ENCODE assay signal across 8 cellular contexts in the genomic region with DNA sequence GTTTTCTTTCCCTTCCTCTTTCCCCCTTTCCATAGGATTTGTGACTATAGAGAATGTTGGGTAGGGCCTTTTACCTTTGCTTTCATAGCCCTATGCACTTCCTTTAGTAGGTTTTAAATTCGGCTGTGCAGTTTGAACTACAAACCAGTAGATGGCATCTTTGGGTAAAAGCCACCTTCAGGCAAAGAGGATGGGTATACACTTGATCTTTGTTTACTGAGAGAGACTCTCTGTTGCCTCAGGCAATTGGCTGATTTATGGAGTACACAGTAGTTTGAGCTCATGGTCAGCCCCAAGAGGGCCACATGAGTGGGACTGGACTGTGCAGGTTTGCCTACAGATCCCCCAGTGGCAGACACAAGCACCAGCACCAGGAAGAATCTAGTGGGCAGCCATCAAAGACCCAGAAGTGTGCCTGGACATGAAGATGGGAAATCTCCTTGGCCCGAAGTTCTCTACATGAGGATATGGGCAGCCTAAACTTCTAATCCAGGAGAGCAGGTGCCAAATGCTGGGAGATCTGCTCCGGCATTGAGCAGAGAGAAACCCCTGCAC.
DNase-seq lines count a peak whose midpoint lies in the region; ATAC-seq and TF ChIP-seq lines count a peak whose summit lies in the region.

No MANE protein-coding gene starts in this region.

- no peak for TF ChIP-seq EP300 in stomach (IDR thresholded peaks at IDR 0.05)

- H3K36me3 ChIP-seq in osteoblast (ENCODE audit: insufficient read depth, low read length) = no peaks in the 10 kb centered on the region
- no peaks in the 10 kb centered on the region for H3K36me3 ChIP-seq in CD8-positive, alpha-beta T cell (ENCODE audit: insufficient read depth, low read length)
- H3K36me3 ChIP-seq in stomach = no peaks in the 10 kb centered on the region
- no peaks in the 10 kb centered on the region for H3K36me3 ChIP-seq in CD4-positive, alpha-beta memory T cell (ENCODE audit: insufficient read depth, low read length)

- no peak overlapping the region for H3K4me2 ChIP-seq in osteoblast (ENCODE audit: insufficient read depth, low read length)

- H3K4me3 ChIP-seq in osteoblast (ENCODE audit: insufficient read depth, low read length) (no peak overlapping the region), stomach (no peak overlapping the region)
- H3K4me3 ChIP-seq in CD8-positive, alpha-beta T cell (ENCODE audit: low read depth, low read length) = no peak overlapping the region
- no peak overlapping the region for H3K4me3 ChIP-seq in CD4-positive, alpha-beta memory T cell (ENCODE audit: low read length in 2 of 2)

- no peak overlapping the region for H3K4me3 Mint-ChIP-seq in WTC11
- H3K4me3 Mint-ChIP-seq in CD8-positive, alpha-beta T cell = no peak overlapping the region
- no peak overlapping the region for H3K4me3 Mint-ChIP-seq in CD4-positive, alpha-beta memory T cell

- intact Hi-C loops in CD8-positive, alpha-beta T cell (cut with DNase I, micrococcal nuclease) = no loop called here
- intact Hi-C loops in stomach (cut with DNase I; ENCODE audit: low total_unique reads) = no loop called here
- intact Hi-C loops in CD4-positive, alpha-beta memory T cell (cut with micrococcal nuclease) = no loop called here

- H3K9me3 ChIP-seq in osteoblast (ENCODE audit: low read depth, low read length) (peaks cover 2% of the 10 kb centered on the region), stomach (peaks cover 0 to 12% (median 3%) of the 10 kb centered on the region in 4 donors)
- H3K9me3 ChIP-seq in CD8-positive, alpha-beta T cell (ENCODE audit: low read length) = no peaks in the 10 kb centered on the region
- H3K9me3 ChIP-seq in CD4-positive, alpha-beta memory T cell (ENCODE audit: control insufficient read depth in 1 of 2, low read length in 2 of 2) = peaks cover 0 to 4% of the 10 kb centered on the region in 2 donors

- H3K4me1 Mint-ChIP-seq in WTC11 = no peaks in the 10 kb centered on the region
- H3K4me1 Mint-ChIP-seq in CD8-positive, alpha-beta T cell (ENCODE audit: low read depth) = no peaks in the 10 kb centered on the region
- no peaks in the 10 kb centered on the region for H3K4me1 Mint-ChIP-seq in CD4-positive, alpha-beta memory T cell

- POLR2A ChIA-PET in WTC11 (lab: Charles Lee) = no interaction called here
- POLR2A ChIA-PET in CD8-positive, alpha-beta T cell (lab: Charles Lee) = no interaction called here
- POLR2A ChIA-PET in CD4-positive, alpha-beta memory T cell (lab: Charles Lee; ENCODE audit: partially characterized antibody) = no interaction called here

- no peaks in the 10 kb centered on the region for H3K79me2 ChIP-seq in osteoblast (ENCODE audit: insufficient read depth, low read length)

- no peaks in the 10 kb centered on the region for H3K27me3 Mint-ChIP-seq in WTC11 (ENCODE audit: low read depth)
- no peaks in the 10 kb centered on the region for H3K27me3 Mint-ChIP-seq in CD8-positive, alpha-beta T cell (ENCODE audit: low read depth)
- no peaks in the 10 kb centered on the region for H3K27me3 Mint-ChIP-seq in CD4-positive, alpha-beta memory T cell

- H2AFZ ChIP-seq in osteoblast (ENCODE audit: low read length) = no peak overlapping the region

- no peak overlapping the region for H3K27ac Mint-ChIP-seq in WTC11
- H3K27ac Mint-ChIP-seq in CD8-positive, alpha-beta T cell = no peak overlapping the region
- no peak overlapping the region for H3K27ac Mint-ChIP-seq in CD4-positive, alpha-beta memory T cell

- H3K27ac ChIP-seq in osteoblast (ENCODE audit: low read depth, low read length) = no peak overlapping the region
- H3K27ac ChIP-seq in CD8-positive, alpha-beta T cell (ENCODE audit: low read depth, low read length) = no peak overlapping the region
- no peak overlapping the region for H3K27ac ChIP-seq in stomach
- H3K27ac ChIP-seq in CD4-positive, alpha-beta memory T cell (ENCODE audit: low read depth, low read length) = no peak overlapping the region

- DNase-seq in GM20000 (ENCODE audit: low spot score) (peak; percentile 2), NCI-H1694 (lab: John Stamatoyannopoulos, UW) (peak; percentile 49), WTC11 (ENCODE audit: low spot score) (no peak), osteoblast (ENCODE audit: insufficient read length, low spot score, missing footprints) (peak; percentile 3), GDM1 (lab: John Stamatoyannopoulos, UW) (no peak), stomach (no peak)
- no peak for DNase-seq in CD8-positive, alpha-beta T cell
- DNase-seq in CD4-positive, alpha-beta memory T cell = no peak

- peaks cover 14% of the 10 kb centered on the region for H3K36me3 Mint-ChIP-seq in WTC11
- H3K36me3 Mint-ChIP-seq in CD8-positive, alpha-beta T cell = no peaks in the 10 kb centered on the region
- H3K36me3 Mint-ChIP-seq in CD4-positive, alpha-beta memory T cell = no peaks in the 10 kb centered on the region

- no peaks in the 10 kb centered on the region for H3K4me1 ChIP-seq in osteoblast (ENCODE audit: insufficient read depth, low read length)
- H3K4me1 ChIP-seq in CD8-positive, alpha-beta T cell (ENCODE audit: insufficient read depth, low read length) = no peaks in the 10 kb centered on the region
- H3K4me1 ChIP-seq in stomach = no peaks in the 10 kb centered on the region
- H3K4me1 ChIP-seq in CD4-positive, alpha-beta memory T cell (ENCODE audit: insufficient read depth, low read length) = no peaks in the 10 kb centered on the region

- WGBS in stomach, 5 donors = 35 to 68% (median 44%) methylated on average over 2 to 3 of the region's 3 CpGs

- peaks cover 45% of the 10 kb centered on the region for H3K9me3 Mint-ChIP-seq in WTC11
- peaks cover 15% of the 10 kb centered on the region for H3K9me3 Mint-ChIP-seq in CD8-positive, alpha-beta T cell
- peaks cover 3 to 37% (median 20%) of the 10 kb centered on the region in 8 donors for H3K9me3 Mint-ChIP-seq in CD4-positive, alpha-beta memory T cell

- no peaks in the 10 kb centered on the region for H3K27me3 ChIP-seq in osteoblast (ENCODE audit: insufficient read depth, low read length)
- H3K27me3 ChIP-seq in CD8-positive, alpha-beta T cell (ENCODE audit: insufficient read depth, low read length) = no peaks in the 10 kb centered on the region
- H3K27me3 ChIP-seq in stomach = no peaks in the 10 kb centered on the region
- H3K27me3 ChIP-seq in CD4-positive, alpha-beta memory T cell (ENCODE audit: insufficient read depth, low read length) = no peaks in the 10 kb centered on the region

- CTCF ChIA-PET in WTC11 (lab: Charles Lee) = no interaction called here
- CTCF ChIA-PET in CD8-positive, alpha-beta T cell (lab: Charles Lee) = no interaction called here
- CTCF ChIA-PET in CD4-positive, alpha-beta memory T cell (lab: Charles Lee; ENCODE audit: partially characterized antibody) = no interaction called here

- H4K20me1 ChIP-seq in osteoblast (ENCODE audit: insufficient read depth, low read length) = no peaks in the 10 kb centered on the region

- ATAC-seq in WTC11 = peak; percentile 91
- ATAC-seq in CD8-positive, alpha-beta T cell = no peak

- no peak for TF ChIP-seq POLR2A in stomach (IDR thresholded peaks at IDR 0.05)

- TF ChIP-seq CTCF in GM20000 (IDR thresholded peaks at IDR 0.05; ENCODE audit: extremely low read depth, missing control alignments) (no peak), WTC11 (IDR thresholded peaks at IDR 0.05) (peak; percentile 24; the same call in 1 of the 2 replicates), osteoblast (IDR thresholded peaks at IDR 0.05; ENCODE audit: extremely low read depth, low read depth, low read length) (no peak), stomach (IDR thresholded peaks at IDR 0.05) (peak in 1 of 7 experiments; percentile 9)
- TF ChIP-seq CTCF in CD8-positive, alpha-beta T cell (IDR thresholded peaks at IDR 0.05) = no peak

TF ChIP-seq in WTC11, 78 proteins besides CTCF, POLR2A, EP300 and RAD21 (continues in another document):
- TF ChIP-seq, protein P1, sequence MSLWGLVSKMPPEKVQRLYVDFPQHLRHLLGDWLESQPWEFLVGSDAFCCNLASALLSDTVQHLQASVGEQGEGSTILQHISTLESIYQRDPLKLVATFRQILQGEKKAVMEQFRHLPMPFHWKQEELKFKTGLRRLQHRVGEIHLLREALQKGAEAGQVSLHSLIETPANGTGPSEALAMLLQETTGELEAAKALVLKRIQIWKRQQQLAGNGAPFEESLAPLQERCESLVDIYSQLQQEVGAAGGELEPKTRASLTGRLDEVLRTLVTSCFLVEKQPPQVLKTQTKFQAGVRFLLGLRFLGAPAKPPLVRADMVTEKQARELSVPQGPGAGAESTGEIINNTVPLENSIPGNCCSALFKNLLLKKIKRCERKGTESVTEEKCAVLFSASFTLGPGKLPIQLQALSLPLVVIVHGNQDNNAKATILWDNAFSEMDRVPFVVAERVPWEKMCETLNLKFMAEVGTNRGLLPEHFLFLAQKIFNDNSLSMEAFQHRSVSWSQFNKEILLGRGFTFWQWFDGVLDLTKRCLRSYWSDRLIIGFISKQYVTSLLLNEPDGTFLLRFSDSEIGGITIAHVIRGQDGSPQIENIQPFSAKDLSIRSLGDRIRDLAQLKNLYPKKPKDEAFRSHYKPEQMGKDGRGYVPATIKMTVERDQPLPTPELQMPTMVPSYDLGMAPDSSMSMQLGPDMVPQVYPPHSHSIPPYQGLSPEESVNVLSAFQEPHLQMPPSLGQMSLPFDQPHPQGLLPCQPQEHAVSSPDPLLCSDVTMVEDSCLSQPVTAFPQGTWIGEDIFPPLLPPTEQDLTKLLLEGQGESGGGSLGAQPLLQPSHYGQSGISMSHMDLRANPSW (CRISPR knock-in tag; conservative IDR thresholded peaks at IDR 0.05; ENCODE audit: low read depth) = no peak
- TF ChIP-seq, protein P2, sequence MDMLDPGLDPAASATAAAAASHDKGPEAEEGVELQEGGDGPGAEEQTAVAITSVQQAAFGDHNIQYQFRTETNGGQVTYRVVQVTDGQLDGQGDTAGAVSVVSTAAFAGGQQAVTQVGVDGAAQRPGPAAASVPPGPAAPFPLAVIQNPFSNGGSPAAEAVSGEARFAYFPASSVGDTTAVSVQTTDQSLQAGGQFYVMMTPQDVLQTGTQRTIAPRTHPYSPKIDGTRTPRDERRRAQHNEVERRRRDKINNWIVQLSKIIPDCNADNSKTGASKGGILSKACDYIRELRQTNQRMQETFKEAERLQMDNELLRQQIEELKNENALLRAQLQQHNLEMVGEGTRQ (CRISPR knock-in tag; IDR thresholded peaks at IDR 0.05) = no peak
- TF ChIP-seq ZNF219 (CRISPR knock-in tag; IDR thresholded peaks at IDR 0.05; ENCODE audit: borderline replicate concordance) = no peak
- TF ChIP-seq, protein P3, sequence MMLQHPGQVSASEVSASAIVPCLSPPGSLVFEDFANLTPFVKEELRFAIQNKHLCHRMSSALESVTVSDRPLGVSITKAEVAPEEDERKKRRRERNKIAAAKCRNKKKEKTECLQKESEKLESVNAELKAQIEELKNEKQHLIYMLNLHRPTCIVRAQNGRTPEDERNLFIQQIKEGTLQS (CRISPR knock-in tag; conservative IDR thresholded peaks at IDR 0.05) = no peak

Comparison
In these comparisons a context has a peak if more than half of its experiments do, and no peak if none do; other contexts are left out.
1. DNase-seq: peak in GM20000 (single experiment), NCI-H1694 (single experiment) and osteoblast (single experiment); none in WTC11 (single experiment), CD8-positive, alpha-beta T cell (0 of 7), GDM1 (single experiment), stomach (single experiment) and CD4-positive, alpha-beta memory T cell (0 of 5).